6 cellular contexts compared by ENCODE assay signal in the genomic region with DNA sequence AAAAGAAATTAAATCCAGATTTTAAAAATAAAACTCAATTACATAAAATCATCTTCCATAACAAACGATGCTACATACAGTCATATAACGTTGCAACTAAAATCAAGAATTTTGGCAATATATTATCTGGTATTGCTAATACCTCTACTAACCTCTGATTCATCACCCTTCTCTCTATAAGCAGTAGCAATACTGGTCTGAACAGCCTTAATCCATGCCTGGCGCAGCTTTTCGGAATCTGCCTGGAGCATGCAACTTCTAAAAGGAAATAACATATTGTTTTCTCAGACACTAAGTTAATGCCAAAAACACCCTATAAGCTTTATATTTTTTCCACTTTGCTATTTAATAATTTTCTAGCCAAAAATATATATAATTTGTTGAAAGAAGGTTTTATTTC.
"Had no signal": no experiment of that assay in that cellular context is flagged by ENCODE, and none has a peak within 500 bp of the region (broad histone marks: within the 10 kb centered on the region; RNA-seq: fewer than 3 reads in every experiment).

No MANE protein-coding gene starts in this region.

- DNase-seq: IMR-90, KBM-7, KG1 had no signal

- ATAC-seq: HepG2, K562 had no signal

- H3K4me3 ChIP-seq: K562 had no signal

- H3K27me3 Mint-ChIP-seq: IgD-negative memory B cell had no signal

- H3K9me3 Mint-ChIP-seq: IgD-negative memory B cell had no signal

- H3K4me3 Mint-ChIP-seq: IgD-negative memory B cell had no signal
